1 cellular context compared by ENCODE assay signal in the genomic region with DNA sequence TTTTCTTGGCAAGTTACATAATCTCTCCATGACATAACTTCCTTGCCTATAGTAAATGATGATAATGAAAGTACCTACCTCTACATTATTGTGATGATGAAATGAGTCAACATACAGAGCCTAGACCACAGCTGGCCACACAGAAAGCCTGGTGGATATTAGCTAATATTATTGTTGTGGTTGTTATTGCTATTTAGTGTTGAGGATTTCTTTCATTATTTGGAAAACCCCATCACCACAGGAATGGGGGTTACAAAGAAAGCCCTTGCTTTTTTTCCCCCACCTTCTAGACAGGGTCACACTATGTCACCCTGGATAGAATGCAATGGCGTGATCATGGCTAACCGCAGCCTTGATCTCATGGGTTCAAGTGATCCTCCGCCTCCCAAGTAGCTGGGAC.
TF ChIP-seq lines count a peak whose summit lies in the region.

No MANE protein-coding gene starts in this region.

TF ChIP-seq in GM12878, 131 proteins besides CTCF, POLR2A, EP300 and RAD21 (continued from another document):
- TF ChIP-seq CUX1 (IDR thresholded peaks at IDR 0.05; ENCODE audit: insufficient replicate concordance, low read depth, low read length) (no peak), MAX (IDR thresholded peaks at IDR 0.05; ENCODE audit: low read depth, low read length) (no peak), CHD4 (IDR thresholded peaks at IDR 0.05) (no peak), YBX1 (IDR thresholded peaks at IDR 0.05) (no peak), IKZF2 (IDR thresholded peaks at IDR 0.05) (peak in 1 of 2 experiments; percentile 18; a peak in 1 of 4 replicates), CREB1 (IDR thresholded peaks at IDR 0.05; ENCODE audit: low read depth) (peak; percentile 78), CEBPB (IDR thresholded peaks at IDR 0.05; ENCODE audit: borderline replicate concordance in 1 of 2, low read depth in 2 of 2, low read length in 2 of 2) (peak in 1 of 2 experiments; percentile 71; a peak in 1 of 4 replicates), ZBED1 (IDR thresholded peaks at IDR 0.05; ENCODE audit: borderline replicate concordance) (peak; percentile 91), BCL11A (IDR thresholded peaks at IDR 0.05; ENCODE audit: low read depth, low read length) (peak; percentile 72), CBFB (IDR thresholded peaks at IDR 0.05; ENCODE audit: low read depth) (peak; percentile 92), GABPA (IDR thresholded peaks at IDR 0.05; ENCODE audit: low read depth) (peak; percentile 46; the same call in 1 of the 2 replicates), BHLHE40 (IDR thresholded peaks at IDR 0.05; ENCODE audit: borderline replicate concordance in 1 of 2, low read depth in 2 of 2, low read length in 1 of 2) (0 out of 4 replicates have a peak, but pooled peaks of 1 of the 2 experiments have one; percentile 12), RELB (IDR thresholded peaks at IDR 0.05; ENCODE audit: low read depth) (peak; percentile 58; the same call in 1 of the 2 replicates), TCF7 (IDR thresholded peaks at IDR 0.05; ENCODE audit: borderline replicate concordance) (peak; percentile 70; the same call in 1 of the 2 replicates), EED (IDR thresholded peaks at IDR 0.05; ENCODE audit: low read depth) (peak; percentile 77), IRF4 (IDR thresholded peaks at IDR 0.05; ENCODE audit: low read depth, low read length) (peak; percentile 75; the same call in 1 of the 2 replicates), MTA3 (IDR thresholded peaks at IDR 0.05; ENCODE audit: borderline replicate concordance, low read length) (0 out of 2 replicates have a peak, but pooled peaks have one; percentile 44), TCF12 (IDR thresholded peaks at IDR 0.05; ENCODE audit: low read depth, low read length) (peak; percentile 61; the same call in 1 of the 2 replicates), SMAD5 (IDR thresholded peaks at IDR 0.05; ENCODE audit: low read depth) (no peak), NR2F1 (conservative IDR thresholded peaks at IDR 0.05) (peak; percentile 83), PAX5 (IDR thresholded peaks at IDR 0.05; ENCODE audit: borderline replicate concordance, low read depth, low read length) (no peak)
- TF ChIP-seq, protein P1, sequence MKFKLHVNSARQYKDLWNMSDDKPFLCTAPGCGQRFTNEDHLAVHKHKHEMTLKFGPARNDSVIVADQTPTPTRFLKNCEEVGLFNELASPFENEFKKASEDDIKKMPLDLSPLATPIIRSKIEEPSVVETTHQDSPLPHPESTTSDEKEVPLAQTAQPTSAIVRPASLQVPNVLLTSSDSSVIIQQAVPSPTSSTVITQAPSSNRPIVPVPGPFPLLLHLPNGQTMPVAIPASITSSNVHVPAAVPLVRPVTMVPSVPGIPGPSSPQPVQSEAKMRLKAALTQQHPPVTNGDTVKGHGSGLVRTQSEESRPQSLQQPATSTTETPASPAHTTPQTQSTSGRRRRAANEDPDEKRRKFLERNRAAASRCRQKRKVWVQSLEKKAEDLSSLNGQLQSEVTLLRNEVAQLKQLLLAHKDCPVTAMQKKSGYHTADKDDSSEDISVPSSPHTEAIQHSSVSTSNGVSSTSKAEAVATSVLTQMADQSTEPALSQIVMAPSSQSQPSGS (IDR thresholded peaks at IDR 0.05; ENCODE audit: low read length) = peak; percentile 95
